In genomic region chr22:23857606-23858483, GRCh38 we compare ENCODE assay signal across 8 cellular contexts. TPM values are rescaled to one million over a fixed set of nuclear protein-coding genes. Genes with fewer than 3 reads are reported as not detected.
DNase-seq lines count a peak whose midpoint lies in the region; ATAC-seq, FAIRE-seq and TF ChIP-seq lines count a peak whose summit lies in the region.

TSS of gene SLC2A11 (plus strand) at chr22:23857875. CDS start at chr22:23858000, 125 bp downstream.

- TF ChIP-seq RAD21 in HepG2 (CRISPR knock-in tag; IDR thresholded peaks at IDR 0.05), result no peak

- TSS peak; percentile 59 for BruUV-seq in HepG2 (replicated peaks; lab: Mats Ljungman, UMichigan)

- CTCF ChIA-PET in HepG2 (lab: Yijun Ruan, JAX; ENCODE audit: low intra/inter-chr PET ratio, low total read pairs), result interaction anchor here (2.1 kb wide), 1 partner anchor 89 kb away, joined by 6 read pairs; no protein-coding TSS in a partner anchor

- POLR2A ChIA-PET in HepG2 (lab: Yijun Ruan, JAX), result interaction anchor here (0.6 to 3.2 kb wide), 37 partner anchors 8 to 692 kb away, joined by 3 to 57 read pairs (median 4); partner anchors contain the start of genes CHCHD10, MIF, MMP11 and SMARCB1

- intact Hi-C loops in HepG2 (cut with micrococcal nuclease; ENCODE audit: unreplicated experiment), result loop anchor here (5.0 kb wide), 1 partner anchor 71 kb away; the partner anchor contains the start of gene SMARCB1

- in situ Hi-C loops in HepG2 (cut with HindIII; ENCODE audit: extremely low pct_ligation_motif_present, low pct_unique_long_range_greater_than_20kb), result no loop called here

- H3K9me3 ChIP-seq in HepG2 (ENCODE audit: low read length), result no peaks in the 10 kb centered on the region

- 6% methylated on average over 39 of the region's 60 CpGs for WGBS in HepG2 (ENCODE audit: low lambda C conversion rate)

- H3K79me2 ChIP-seq in HepG2 (ENCODE audit: insufficient read depth, low read length), result peaks cover 7% of the 10 kb centered on the region

- no peaks in the 10 kb centered on the region; a peak in 1 of 5 replicates for H3K27me3 ChIP-seq in HepG2 (ENCODE audit: control insufficient read depth in 1 of 2, insufficient read depth in 2 of 2, low read length in 2 of 2)

- DNase-seq in CD1c-positive myeloid dendritic cell (ENCODE audit: extremely low spot score), result peak; percentile 99
- DNase-seq in NCI-H748 (lab: John Stamatoyannopoulos, UW; ENCODE audit: unreplicated experiment), result peak; percentile 97
- DNase-seq in activated CD4-positive, alpha-beta T cell treated with anti-CD3 and anti-CD28 coated beads, Interleukin-2, amount 50 U/mL, for 4 hours, result peak; percentile 86 to 91
- DNase-seq in dermis blood vessel endothelial cell, result peak; percentile 98
- peak; percentile 96 for DNase-seq in HepG2 (ENCODE audit: low spot score)
- DNase-seq in stimulated activated CD4-positive, alpha-beta T cell treated with anti-CD3 and anti-CD28 coated beads, Interleukin-2, amount 100 ng/mL, for 48 hours, result peak; percentile 90

- ATAC-seq in GM19372 (IDR thresholded peaks at IDR 0.05; ENCODE audit: low read depth, unreplicated experiment), result peak; percentile 94
- ATAC-seq in HG03521 (IDR thresholded peaks at IDR 0.05; ENCODE audit: unreplicated experiment), result peak; percentile 92
- ATAC-seq in HepG2, result peak; percentile 93

- H3K9ac ChIP-seq in HepG2 (ENCODE audit: insufficient read depth, low read depth, low read length), result peak within 1 kb of the TSS; percentile 74

- peak within 1 kb of the TSS; percentile 65 to 89 (median 75) for H3K4me3 ChIP-seq in HepG2 (replicated peaks in 1 of 3; ENCODE audit: insufficient read depth in 1 of 3, low read depth in 2 of 3, low read length in 3 of 3)

- H3K27ac ChIP-seq in HepG2 (ENCODE audit: extremely low read length, insufficient read depth, low read length), result peak within 1 kb of the TSS; percentile 81

- peak; percentile 47 to 93; a peak in 3 of 4 replicates for TF ChIP-seq POLR2A in HepG2 (IDR thresholded peaks at IDR 0.05; ENCODE audit: insufficient read depth in 1 of 2, low read depth in 2 of 2, low read length in 2 of 2)

- no peaks in the 10 kb centered on the region for H4K20me1 ChIP-seq in HepG2 (ENCODE audit: insufficient read depth, low read length)

- FAIRE-seq in HepG2 (lab: Jason Lieb, UNC), result peak; percentile 81

- peak within 1 kb of the TSS; percentile 85 for H2AFZ ChIP-seq in HepG2 (ENCODE audit: low read length)

- H3K36me3 ChIP-seq in HepG2 (replicated peaks in 1 of 2; ENCODE audit: control insufficient read depth in 1 of 2, insufficient read depth in 2 of 2, low read length in 2 of 2), result no peaks in the 10 kb centered on the region

- peak; percentile 19 for TF ChIP-seq CTCF in HepG2 (CRISPR knock-in tag; IDR thresholded peaks at IDR 0.05)

- H3K4me1 ChIP-seq in HepG2 (ENCODE audit: insufficient read depth, low read length), result peaks cover 25% of the 10 kb centered on the region

- peak within 1 kb of the TSS; percentile 100 for H3K4me2 ChIP-seq in HepG2 (ENCODE audit: low read depth, low read length)

- no peak for TF ChIP-seq EP300 in HepG2 (IDR thresholded peaks at IDR 0.05; ENCODE audit: low read depth in 2 of 2, low read length in 2 of 2)
- no peak; the same call in 1 of the 2 replicates for TF ChIP-seq EP300 in HepG2 (CRISPR knock-in tag; IDR thresholded peaks at IDR 0.05; ENCODE audit: borderline replicate concordance)

TF ChIP-seq in HepG2, 621 proteins besides CTCF, POLR2A, EP300 and RAD21 (continues in another document):
- TF ChIP-seq TFDP2 (CRISPR knock-in tag; IDR thresholded peaks at IDR 0.05) (peak; percentile 37; the same call in 1 of the 2 replicates), RXRB (CRISPR knock-in tag; IDR thresholded peaks at IDR 0.05; ENCODE audit: borderline replicate concordance) (peak; percentile 52; the same call in 1 of the 2 replicates), CEBPB (IDR thresholded peaks at IDR 0.05; ENCODE audit: borderline replicate concordance, low read depth, low read length) (0 out of 2 replicates have a peak, but pooled peaks have one; percentile 3), ZGPAT (CRISPR knock-in tag; IDR thresholded peaks at IDR 0.05) (peak; percentile 34; the same call in 1 of the 2 replicates), ZNF143 (CRISPR knock-in tag; IDR thresholded peaks at IDR 0.05) (peak; percentile 59; the same call in 1 of the 2 replicates), MYC (CRISPR knock-in tag; IDR thresholded peaks at IDR 0.05; ENCODE audit: borderline replicate concordance) (peak; percentile 56; the same call in 1 of the 2 replicates), ZNF205 (CRISPR knock-in tag; IDR thresholded peaks at IDR 0.05) (0 out of 2 replicates have a peak, but pooled peaks have one; percentile 48), ETV6 (CRISPR knock-in tag; conservative IDR thresholded peaks at IDR 0.05) (no peak), ZNF891 (CRISPR knock-in tag; IDR thresholded peaks at IDR 0.05) (peak; percentile 18; the same call in 1 of the 2 replicates), PITX1 (CRISPR knock-in tag; IDR thresholded peaks at IDR 0.05) (peak; percentile 57; the same call in 1 of the 2 replicates), ZNF530 (CRISPR knock-in tag; IDR thresholded peaks at IDR 0.05; ENCODE audit: low read depth) (no peak), ZNF740 (CRISPR knock-in tag; IDR thresholded peaks at IDR 0.05) (peak; percentile 12; the same call in 1 of the 2 replicates), KLF12 (CRISPR knock-in tag; IDR thresholded peaks at IDR 0.05; ENCODE audit: borderline replicate concordance) (0 out of 2 replicates have a peak, but pooled peaks have one; percentile 26), NAIF1 (CRISPR knock-in tag; IDR thresholded peaks at IDR 0.05; ENCODE audit: borderline replicate concordance) (peak; percentile 74; the same call in 1 of the 2 replicates), TARDBP (CRISPR knock-in tag; IDR thresholded peaks at IDR 0.05) (peak; percentile 11; the same call in 1 of the 2 replicates), SIN3A (IDR thresholded peaks at IDR 0.05; ENCODE audit: borderline replicate concordance, low read depth, low read length) (peak; percentile 57; the same call in 1 of the 2 replicates), ZNF180 (CRISPR knock-in tag; IDR thresholded peaks at IDR 0.05; ENCODE audit: borderline replicate concordance, low read depth) (no peak), TBX2 (CRISPR knock-in tag; IDR thresholded peaks at IDR 0.05; ENCODE audit: borderline replicate concordance) (no peak; the same call in 1 of the 2 replicates), ZNF547 (CRISPR knock-in tag; IDR thresholded peaks at IDR 0.05) (peak; percentile 70; the same call in 1 of the 2 replicates), ZNF292 (CRISPR knock-in tag; IDR thresholded peaks at IDR 0.05; ENCODE audit: borderline replicate concordance, low read depth) (peak; percentile 39; the same call in 1 of the 2 replicates)

RNA-seq across cellular contexts. Expression of gene SLC2A11, which starts in this region (rescaled TPM):
- 4.7 and 6.0 TPM in 2 replicates for total RNA-seq in dermis blood vessel endothelial cell
- total RNA-seq in HepG2 (2016; rRNA removed; fragmentation: Illumina TruSeq; extraction: Trizol), result 8.9 and 15.2 TPM in 2 replicates
- total RNA-seq in HepG2 (2016; cell fraction: cytosol; rRNA removed; fragmentation: Illumina TruSeq; extraction: Trizol; ENCODE audit: low read depth), result 9.3 TPM in 2 replicates
- total RNA-seq in HepG2 (2016; cell fraction: insoluble cytoplasmic fraction; rRNA removed; fragmentation: Illumina TruSeq; extraction: Trizol), result 9.3 and 15.6 TPM in 2 replicates
- 18.3 and 19.5 TPM in 2 replicates for total RNA-seq in HepG2 (2016; cell fraction: membrane; rRNA removed; fragmentation: Illumina TruSeq; extraction: Trizol)
- 16.4 and 16.6 TPM in 2 replicates for total RNA-seq in HepG2 (2016; cell fraction: nucleus; rRNA removed; fragmentation: Illumina TruSeq; extraction: Trizol)
- 15.4 and 18.6 TPM in 2 replicates for polyA plus RNA-seq in HepG2 (2011; rRNA removed)
- 16.1 and 19.7 TPM in 2 replicates for polyA plus RNA-seq in HepG2 (2011; cell fraction: cytosol; rRNA removed)
- 28.4 and 31.3 TPM in 2 replicates for polyA plus RNA-seq in HepG2 (2011; cell fraction: nucleus; rRNA removed)
- 11.1 and 17.5 TPM in 2 replicates for polyA plus RNA-seq in HepG2 (2012)
- 16.2 and 17.4 TPM in 2 replicates for polyA plus RNA-seq in HepG2 (2016; cell fraction: cytosol; fragmentation: Illumina TruSeq; extraction: Trizol; ENCODE audit: low read depth)
- polyA plus RNA-seq in HepG2 (2016; cell fraction: insoluble cytoplasmic fraction; fragmentation: Illumina TruSeq; extraction: Trizol; ENCODE audit: low read depth), result 8.6 and 11.3 TPM in 2 replicates
- polyA plus RNA-seq in HepG2 (2016; cell fraction: membrane; fragmentation: Illumina TruSeq; extraction: Trizol; ENCODE audit: low read depth), result 16.1 and 17.7 TPM in 2 replicates
- 31.8 and 34.3 TPM in 2 replicates for polyA plus RNA-seq in HepG2 (2016; cell fraction: nucleus; fragmentation: Illumina TruSeq; extraction: Trizol; ENCODE audit: insufficient read depth, low read depth)
- polyA minus RNA-seq in HepG2 (2011; rRNA and poly(A)+ RNA removed; ENCODE audit: low replicate concordance), result 11.5 and 32.8 TPM in 2 replicates
- polyA minus RNA-seq in HepG2 (2011; cell fraction: cytosol; rRNA and poly(A)+ RNA removed), result 4.7 and 5.8 TPM in 2 replicates
- polyA minus RNA-seq in HepG2 (2011; cell fraction: nucleus; rRNA and poly(A)+ RNA removed), result 21.2 and 32.8 TPM in 2 replicates

Comparison
In these comparisons a context has a peak if more than half of its experiments do, and no peak if none do; other contexts are left out.
1. Peak in every context shown above with its lines: DNase-seq, ATAC-seq, H3K4me3 ChIP-seq and H3K27ac ChIP-seq.